ENCODE assay signal across 14 cellular contexts in genomic region chr3:98333989-98334606, GRCh38. TPM values are rescaled to one million over a fixed set of nuclear protein-coding genes. Genes with fewer than 3 reads are reported as not detected.
DNase-seq lines count a peak whose midpoint lies in the region; ATAC-seq, FAIRE-seq and TF ChIP-seq lines count a peak whose summit lies in the region.
"Had no signal": no experiment of that assay in that cellular context is flagged by ENCODE, and none has a peak within 500 bp of the region (broad histone marks: within the 10 kb centered on the region; RNA-seq: fewer than 3 reads in every experiment).

No MANE protein-coding gene starts in this region.

- ATAC-seq in GM19324 (IDR thresholded peaks at IDR 0.05; ENCODE audit: low FRiP score, unreplicated experiment) (peak; percentile 50), HG03135 (IDR thresholded peaks at IDR 0.05; ENCODE audit: unreplicated experiment) (peak; percentile 69), omental fat pad (ENCODE audit: low FRiP score) (no peak), HG02870 (IDR thresholded peaks at IDR 0.05; ENCODE audit: unreplicated experiment) (no peak)

- peaks cover 2% of the 10 kb centered on the region for H3K27me3 Mint-ChIP-seq in astrocyte (ENCODE audit: low read depth, unreplicated experiment)
- peaks cover 64% of the 10 kb centered on the region for H3K27me3 Mint-ChIP-seq in T-helper 2 cell treated with Interferon-gamma antibody and Interleukin-4, amounts not matched to agents 5 μg/mL and 100 μg/mL, for 36 hours (ENCODE audit: low read depth)

- no peaks in the 10 kb centered on the region for H3K4me1 Mint-ChIP-seq in astrocyte (ENCODE audit: low read depth, unreplicated experiment)
- peaks cover 13% of the 10 kb centered on the region for H3K4me1 Mint-ChIP-seq in T-helper 2 cell treated with Interferon-gamma antibody and Interleukin-4, amounts not matched to agents 5 μg/mL and 100 μg/mL, for 36 hours (ENCODE audit: low read depth)
- H3K4me1 Mint-ChIP-seq: naive B cell had no signal

- H3K4me2 ChIP-seq in astrocyte (ENCODE audit: low read length), result no peak overlapping the region

- no peak overlapping the region for H3K27ac Mint-ChIP-seq in astrocyte (ENCODE audit: unreplicated experiment)
- H3K27ac Mint-ChIP-seq in T-helper 2 cell treated with Interferon-gamma antibody and Interleukin-4, amounts not matched to agents 5 μg/mL and 100 μg/mL, for 36 hours, result no peak overlapping the region
- H3K27ac Mint-ChIP-seq: naive B cell had no signal

- H3K4me3 ChIP-seq in astrocyte (ENCODE audit: insufficient read depth, low read depth, low read length), result no peak overlapping the region
- H3K4me3 ChIP-seq in right atrium auricular region, result no peak overlapping the region

- H3K27me3 ChIP-seq in astrocyte (ENCODE audit: insufficient read depth, low read length) (peaks cover 8% of the 10 kb centered on the region), right atrium auricular region (no peaks in the 10 kb centered on the region)

- H3K36me3 ChIP-seq in astrocyte (ENCODE audit: insufficient read depth, low read length) (no peaks in the 10 kb centered on the region), right atrium auricular region (no peaks in the 10 kb centered on the region)

- H3K36me3 Mint-ChIP-seq in astrocyte (ENCODE audit: low read depth, unreplicated experiment), result no peaks in the 10 kb centered on the region
- no peaks in the 10 kb centered on the region for H3K36me3 Mint-ChIP-seq in T-helper 2 cell treated with Interferon-gamma antibody and Interleukin-4, amounts not matched to agents 5 μg/mL and 100 μg/mL, for 36 hours (ENCODE audit: low read depth)
- H3K36me3 Mint-ChIP-seq: naive B cell had no signal

- FAIRE-seq in astrocyte (lab: Jason Lieb, UNC), result no peak
- FAIRE-seq: frontal cortex, RCC 7860 had no signal

- H3K79me2 ChIP-seq in astrocyte (ENCODE audit: insufficient read depth, low read length), result no peaks in the 10 kb centered on the region

- H3K9me3 ChIP-seq in astrocyte (ENCODE audit: insufficient read depth, low read depth, low read length), result no peaks in the 10 kb centered on the region
- no peaks in the 10 kb centered on the region for H3K9me3 ChIP-seq in right atrium auricular region

- H3K27ac ChIP-seq in astrocyte (ENCODE audit: low read depth, low read length), result no peak overlapping the region
- H3K27ac ChIP-seq in right atrium auricular region, result no peak overlapping the region

- no peak overlapping the region for H2AFZ ChIP-seq in astrocyte (ENCODE audit: low read depth, low read length)

- H4K20me1 ChIP-seq in astrocyte (ENCODE audit: insufficient read depth, low read length), result no peaks in the 10 kb centered on the region

- no peak overlapping the region for H3K9ac ChIP-seq in astrocyte (ENCODE audit: low read length)

- no peaks in the 10 kb centered on the region for H3K9me3 Mint-ChIP-seq in astrocyte (ENCODE audit: unreplicated experiment)
- no peaks in the 10 kb centered on the region for H3K9me3 Mint-ChIP-seq in T-helper 2 cell treated with Interferon-gamma antibody and Interleukin-4, amounts not matched to agents 5 μg/mL and 100 μg/mL, for 36 hours

- H3K4me1 ChIP-seq in astrocyte (ENCODE audit: insufficient read depth, low read length), result no peaks in the 10 kb centered on the region
- H3K4me1 ChIP-seq in right atrium auricular region, result no peaks in the 10 kb centered on the region

- TF ChIP-seq CTCF in GM10266 (IDR thresholded peaks at IDR 0.05; ENCODE audit: control insufficient read depth, insufficient read depth, low read depth, missing control alignments) (peak; percentile 52), astrocyte (IDR thresholded peaks at IDR 0.05; ENCODE audit: insufficient read depth, low read depth, low read length) (peak; percentile 19), omental fat pad (IDR thresholded peaks at IDR 0.05) (no peak), right atrium auricular region (IDR thresholded peaks at IDR 0.05) (no peak)

- no peak overlapping the region for H3K4me3 Mint-ChIP-seq in astrocyte (ENCODE audit: unreplicated experiment)
- H3K4me3 Mint-ChIP-seq in T-helper 2 cell treated with Interferon-gamma antibody and Interleukin-4, amounts not matched to agents 5 μg/mL and 100 μg/mL, for 36 hours, result no peak overlapping the region
- H3K4me3 Mint-ChIP-seq: naive B cell had no signal

- DNase-seq in GM10266 (ENCODE audit: extremely low spot score), result peak; percentile 4
- DNase-seq in astrocyte (ENCODE audit: low read depth), result no peak
- DNase-seq in omental fat pad (ENCODE audit: low spot score), result no peak
- no peak for DNase-seq in right atrium auricular region (ENCODE audit: low spot score)
- no peak for DNase-seq in T-helper 2 cell treated with Interferon-gamma antibody and Interleukin-4, amounts not matched to agents 5 μg/mL and 100 μg/mL, for 36 hours (ENCODE audit: low spot score)
- DNase-seq: aorta; naive B cell; stimulated activated CD4-positive, alpha-beta T cell treated with anti-CD3 and anti-CD28 coated beads, Interleukin-15, amount 100 ng/mL, for 24 hours had no signal

RNA-seq across cellular contexts. Expression of gene OR5K4, which starts 19.6 kb away (rescaled TPM):
- not detected in 2 replicates for total RNA-seq in astrocyte
- total RNA-seq in omental fat pad, result not detected
- not detected for total RNA-seq in right atrium auricular region
- total RNA-seq: aorta, frontal cortex, M059J had no signal

RNA-seq across cellular contexts. Expression of gene OR5H2, which starts 51.8 kb away (rescaled TPM):
- total RNA-seq in astrocyte, result not detected in 2 replicates
- total RNA-seq in omental fat pad, result not detected
- not detected for total RNA-seq in right atrium auricular region
- total RNA-seq: aorta, frontal cortex, M059J had no signal

RNA-seq across cellular contexts. Expression of gene OR5K3, which starts 56.4 kb away (rescaled TPM):
- total RNA-seq in astrocyte (not detected in 2 replicates), omental fat pad (not detected), right atrium auricular region (not detected)
- total RNA-seq: aorta, frontal cortex, M059J had no signal

Comparison
In these comparisons a context has a peak if more than half of its experiments do, and no peak if none do; other contexts are left out.
1. CTCF ChIP-seq: peak in GM10266 (single experiment) and astrocyte (single experiment); none in omental fat pad (0 of 3) and right atrium auricular region (0 of 2).
2. ATAC-seq: peak in GM19324 (single experiment) and HG03135 (single experiment); none in omental fat pad (single experiment) and HG02870 (single experiment).